ENCODE assay signal across 8 cellular contexts in genomic region chr10:17605936-17606335, GRCh38.
"Had no signal": no experiment of that assay in that cellular context is flagged by ENCODE, and none has a peak within 500 bp of the region (broad histone marks: within the 10 kb centered on the region; RNA-seq: fewer than 3 reads in every experiment).

No MANE protein-coding gene starts in this region.

- DNase-seq: GM23248, GOT3, H7, H9, HCEC 1CT, HFFc6 had no signal

- ATAC-seq: GM23338, HCT116 had no signal

- H3K27ac ChIP-seq: GM23248 had no signal

- H3K4me3 ChIP-seq: GM23248, GM23338 had no signal
